ENCODE assay signal across 10 cellular contexts in genomic region chr5:73234156-73234555, GRCh38.
DNase-seq lines count a peak whose midpoint lies in the region; ATAC-seq and TF ChIP-seq lines count a peak whose summit lies in the region.
"Had no signal": no experiment of that assay in that cellular context is flagged by ENCODE, and none has a peak within 500 bp of the region (broad histone marks: within the 10 kb centered on the region; RNA-seq: fewer than 3 reads in every experiment).

No MANE protein-coding gene starts in this region.

- peaks cover 80% of the 10 kb centered on the region for H3K27me3 Mint-ChIP-seq in neural crest cell (ENCODE audit: low read depth)

- no peak for DNase-seq in left ventricle myocardium inferior
- no peak for DNase-seq in Right ventricle myocardium inferior (ENCODE audit: missing footprints)
- DNase-seq in neural crest cell (ENCODE audit: low read depth, low spot score), result no peak
- DNase-seq in islet precursor cell, result no peak
- DNase-seq in pons (ENCODE audit: low spot score), result no peak
- no peak for DNase-seq in NCI-H2029 treated with DMSO at 0.1 percent for 48 hours (lab: John Stamatoyannopoulos, UW)
- DNase-seq: activated CD4-positive, alpha-beta T cell treated with anti-CD3 and anti-CD28 coated beads for 4 hours; NCI-H2107 had no signal

- TF ChIP-seq CTCF in left ventricle myocardium inferior (IDR thresholded peaks at IDR 0.05; ENCODE audit: borderline replicate concordance) (no peak), gastroesophageal sphincter (IDR thresholded peaks at IDR 0.05) (no peak), neural crest cell (conservative IDR thresholded peaks at IDR 0.05) (no peak)

- no peaks in the 10 kb centered on the region for H3K9me3 ChIP-seq in left ventricle myocardium inferior (replicated peaks)
- no peaks in the 10 kb centered on the region for H3K9me3 ChIP-seq in gastroesophageal sphincter

- H3K36me3 ChIP-seq in left ventricle myocardium inferior (no peaks in the 10 kb centered on the region), gastroesophageal sphincter (no peaks in the 10 kb centered on the region)

- intact Hi-C loops in left ventricle myocardium inferior (cut with micrococcal nuclease) (no loop called here), Right ventricle myocardium inferior (cut with DNase I) (no loop called here)

- no peaks in the 10 kb centered on the region for H3K9me3 Mint-ChIP-seq in neural crest cell

- H3K27ac ChIP-seq in left ventricle myocardium inferior (replicated peaks) (no peak overlapping the region), gastroesophageal sphincter (peak overlapping the region in 2 of 4 donors; percentile 22 to 53)

- no peak for TF ChIP-seq POLR2A in gastroesophageal sphincter (IDR thresholded peaks at IDR 0.05)

- peaks cover 3% of the 10 kb centered on the region for H3K36me3 Mint-ChIP-seq in neural crest cell (ENCODE audit: low read depth)

- TF ChIP-seq EP300 in gastroesophageal sphincter (IDR thresholded peaks at IDR 0.05), result no peak

- H3K4me1 Mint-ChIP-seq in neural crest cell, result peaks cover 5% of the 10 kb centered on the region

- ATAC-seq in Right ventricle myocardium inferior (no peak), gastroesophageal sphincter (no peak), GM18873 (IDR thresholded peaks at IDR 0.05; ENCODE audit: low FRiP score, unreplicated experiment) (no peak)

- no peak overlapping the region for H3K27ac Mint-ChIP-seq in neural crest cell (ENCODE audit: unreplicated experiment)

- H3K4me1 ChIP-seq in left ventricle myocardium inferior (peaks cover 32% of the 10 kb centered on the region), gastroesophageal sphincter (peaks cover 0 to 26% (median 11%) of the 10 kb centered on the region in 3 donors)

- H3K27me3 ChIP-seq in left ventricle myocardium inferior (ENCODE audit: low read depth) (peaks cover 100% of the 10 kb centered on the region), gastroesophageal sphincter (peaks cover 71% of the 10 kb centered on the region)

- peak overlapping the region; percentile 81 for H3K4me3 Mint-ChIP-seq in neural crest cell

- WGBS in gastroesophageal sphincter (ENCODE audit: low coverage in 1 of 2), 2 donors, result 3% methylated on average over 11 of the region's 16 CpGs; no CpG with 5 or more reads in 1 of the 2 donors

- peak overlapping the region; percentile 65 for H3K4me3 ChIP-seq in left ventricle myocardium inferior
- peak overlapping the region; percentile 35 to 54 for H3K4me3 ChIP-seq in gastroesophageal sphincter
